In genomic region chr1:224623310-224623714, GRCh38 we compare ENCODE assay signal across 9 cellular contexts. TPM values are rescaled to one million over a fixed set of nuclear protein-coding genes. Genes with fewer than 3 reads are reported as not detected.
DNase-seq lines count a peak whose midpoint lies in the region; ATAC-seq and TF ChIP-seq lines count a peak whose summit lies in the region.
"Had no signal": no experiment of that assay in that cellular context is flagged by ENCODE, and none has a peak within 500 bp of the region (broad histone marks: within the 10 kb centered on the region; RNA-seq: fewer than 3 reads in every experiment).

No MANE protein-coding gene starts in this region.

- peak; percentile 79 for DNase-seq in ACHN
- DNase-seq in H4 (ENCODE audit: low spot score): peak; percentile 59
- DNase-seq in T-helper 17 cell: no peak
- peak; percentile 81 for DNase-seq in fibroblast of mammary gland (ENCODE audit: low read depth)
- no peak for DNase-seq in NCI-H446 treated with DMSO at 0.1 percent for 48 hours (lab: John Stamatoyannopoulos, UW)
- no peak for DNase-seq in stimulated activated CD4-positive, alpha-beta T cell treated with anti-CD3 and anti-CD28 coated beads, Interleukin-1b, Interleukin-23, amount 100 ng/mL, for 48 hours
- no peak for DNase-seq in cerebellar nuclear complex (lab: John Stamatoyannopoulos, UW)
- no peak for DNase-seq in DMS114 treated with DMSO at 0.1 percent for 48 hours (lab: John Stamatoyannopoulos, UW; ENCODE audit: unreplicated experiment)
- DNase-seq: naive B cell had no signal

- H3K4me3 ChIP-seq in fibroblast of mammary gland (ENCODE audit: control insufficient read depth, low read depth, low read length): no peak overlapping the region

- in situ Hi-C loops in ACHN (cut with HindIII; ENCODE audit: low pct_ligation_motif_present, low pct_unique_long_range_greater_than_20kb, low sequenced_read_pairs): no loop called here

- no peak for ATAC-seq in T-helper 17 cell

- peak overlapping the region; percentile 98 for H3K27ac Mint-ChIP-seq in T-helper 17 cell

- H3K9me3 ChIP-seq in T-helper 17 cell (ENCODE audit: control insufficient read depth, low read length, poor library complexity, severe bottlenecking): no peaks in the 10 kb centered on the region

- peaks cover 32% of the 10 kb centered on the region for H3K4me1 Mint-ChIP-seq in T-helper 17 cell

- peaks cover 6% of the 10 kb centered on the region for H3K36me3 Mint-ChIP-seq in T-helper 17 cell (ENCODE audit: low read depth)

- no peak for TF ChIP-seq CTCF in fibroblast of mammary gland (conservative IDR thresholded peaks at IDR 0.05; ENCODE audit: control insufficient read depth, insufficient read depth, low read depth, low read length)

- peak overlapping the region; percentile 87 for H3K4me3 Mint-ChIP-seq in T-helper 17 cell
- H3K4me3 Mint-ChIP-seq: naive B cell had no signal

- peaks cover 23% of the 10 kb centered on the region for H3K27me3 Mint-ChIP-seq in T-helper 17 cell

RNA-seq across cellular contexts. Expression of gene CNIH3, which starts 7.2 kb away (rescaled TPM):
- total RNA-seq in H4 (2014; rRNA removed; shearing (Covaris generic)): 0.41 and 2.5 TPM in 2 replicates
- total RNA-seq in T-helper 17 cell: 1 to 10 TPM; 1.4 to 2.8 TPM

Comparison
In these comparisons a context has a peak if more than half of its experiments do, and no peak if none do; other contexts are left out.
1. DNase-seq: peak in ACHN (single experiment), H4 (single experiment) and fibroblast of mammary gland (single experiment); none in T-helper 17 cell (0 of 3), NCI-H446 treated with DMSO at 0.1 percent for 48 hours (single experiment), stimulated activated CD4-positive, alpha-beta T cell treated with anti-CD3 and anti-CD28 coated beads, Interleukin-1b, Interleukin-23, amount 100 ng/mL, for 48 hours (single experiment), cerebellar nuclear complex (0 of 2) and DMS114 treated with DMSO at 0.1 percent for 48 hours (single experiment).